ENCODE assay signal across 10 cellular contexts in the genomic region with DNA sequence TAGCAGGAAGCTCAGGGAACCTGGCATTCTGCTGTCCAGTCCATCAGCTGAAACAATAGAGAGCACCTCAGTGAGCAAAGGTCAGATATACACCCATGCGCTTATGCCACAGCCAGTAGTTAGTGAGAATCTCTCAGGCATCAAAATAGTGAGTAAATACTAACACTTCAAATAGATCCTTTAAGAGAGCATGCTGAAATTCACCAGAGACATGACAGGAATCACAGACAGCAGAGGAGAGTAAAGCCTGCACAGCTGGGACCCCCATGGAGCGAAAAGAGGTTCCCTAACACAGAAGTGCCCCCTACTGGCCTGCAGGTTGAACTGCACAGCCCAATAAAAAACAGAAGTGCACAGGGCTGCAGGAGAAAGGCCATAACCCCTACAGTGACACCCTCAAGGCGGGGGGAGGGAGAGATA. TPM values are rescaled to one million over a fixed set of nuclear protein-coding genes. Genes with fewer than 3 reads are reported as not detected.
A peak's percentile ranks its signal among the peaks of the same experiment; 100 is the strongest.
DNase-seq lines count a peak whose midpoint lies in the region; ATAC-seq, FAIRE-seq and TF ChIP-seq lines count a peak whose summit lies in the region.
"Had no signal": no experiment of that assay in that cellular context is flagged by ENCODE, and none has a peak within 500 bp of the region (broad histone marks: within the 10 kb centered on the region; RNA-seq: fewer than 3 reads in every experiment).

No MANE protein-coding gene starts in this region.

- peaks cover 5% of the 10 kb centered on the region for H3K27me3 ChIP-seq in bronchial epithelial cell (ENCODE audit: control insufficient read depth, insufficient read depth, low read length)

- ATAC-seq in HG02798 (IDR thresholded peaks at IDR 0.05; ENCODE audit: poor library complexity, unreplicated experiment): no peak

- DNase-seq in activated CD4-positive, alpha-beta T cell treated with anti-CD3 and anti-CD28 coated beads, Interleukin-2, amount 10 ng/mL, durations not matched to agents 7 days and 5 days: peak; percentile 31
- DNase-seq in activated CD4-positive, alpha-beta T cell treated with anti-CD3 and anti-CD28 coated beads for 1 hour: no peak
- DNase-seq in NOMO-1 (lab: John Stamatoyannopoulos, UW; ENCODE audit: unreplicated experiment in 2 of 2) (peak; percentile 20 to 33), bronchial epithelial cell (ENCODE audit: low read depth) (no peak), nephron progenitor cell (peak; percentile 42), COLO668 (lab: John Stamatoyannopoulos, UW; ENCODE audit: unreplicated experiment) (no peak), NK-92 (lab: John Stamatoyannopoulos, UW; ENCODE audit: unreplicated experiment) (no peak)

- H3K4me3 ChIP-seq in bronchial epithelial cell (ENCODE audit: low read depth, low read length): no peak overlapping the region

- peaks cover 3% of the 10 kb centered on the region for H3K9me3 Mint-ChIP-seq in activated CD4-positive, alpha-beta T cell treated with anti-CD3 and anti-CD28 coated beads, Interleukin-2, amount 10 ng/mL, durations not matched to agents 7 days and 5 days
- H3K9me3 Mint-ChIP-seq in nephron progenitor cell: peaks cover 15% of the 10 kb centered on the region

- CTCF ChIA-PET in activated CD4-positive, alpha-beta T cell treated with anti-CD3 and anti-CD28 coated beads, Interleukin-2, amount 10 ng/mL, durations not matched to agents 7 days and 5 days (lab: Charles Lee): interaction anchor here (0.8 to 2.1 kb wide), 4 partner anchors 10 to 35 kb away, joined by 3 to 5 read pairs (median 4); no protein-coding TSS in a partner anchor

- no peaks in the 10 kb centered on the region for H3K27me3 Mint-ChIP-seq in activated CD4-positive, alpha-beta T cell treated with anti-CD3 and anti-CD28 coated beads, Interleukin-2, amount 10 ng/mL, durations not matched to agents 7 days and 5 days
- H3K27me3 Mint-ChIP-seq in nephron progenitor cell (ENCODE audit: low read depth, poor library complexity): peaks cover 16% of the 10 kb centered on the region

- no peak overlapping the region for H3K27ac Mint-ChIP-seq in activated CD4-positive, alpha-beta T cell treated with anti-CD3 and anti-CD28 coated beads, Interleukin-2, amount 10 ng/mL, durations not matched to agents 7 days and 5 days
- H3K27ac Mint-ChIP-seq in nephron progenitor cell: no peak overlapping the region

- peaks cover 7% of the 10 kb centered on the region for H3K4me1 Mint-ChIP-seq in activated CD4-positive, alpha-beta T cell treated with anti-CD3 and anti-CD28 coated beads, Interleukin-2, amount 10 ng/mL, durations not matched to agents 7 days and 5 days
- peaks cover 9% of the 10 kb centered on the region for H3K4me1 Mint-ChIP-seq in nephron progenitor cell

- no peak for FAIRE-seq in bronchial epithelial cell (lab: Jason Lieb, UNC)
- FAIRE-seq: GM18507 had no signal

- no peaks in the 10 kb centered on the region for H3K36me3 ChIP-seq in bronchial epithelial cell (ENCODE audit: control insufficient read depth, insufficient read depth, low read length)

- POLR2A ChIA-PET in activated CD4-positive, alpha-beta T cell treated with anti-CD3 and anti-CD28 coated beads, Interleukin-2, amount 10 ng/mL, durations not matched to agents 7 days and 5 days (lab: Charles Lee): no interaction called here

- H3K4me3 Mint-ChIP-seq in activated CD4-positive, alpha-beta T cell treated with anti-CD3 and anti-CD28 coated beads, Interleukin-2, amount 10 ng/mL, durations not matched to agents 7 days and 5 days: no peak overlapping the region
- H3K4me3 Mint-ChIP-seq in nephron progenitor cell: no peak overlapping the region

- H3K36me3 Mint-ChIP-seq in activated CD4-positive, alpha-beta T cell treated with anti-CD3 and anti-CD28 coated beads, Interleukin-2, amount 10 ng/mL, durations not matched to agents 7 days and 5 days (ENCODE audit: low read depth): peaks cover 47% of the 10 kb centered on the region
- H3K36me3 Mint-ChIP-seq in nephron progenitor cell (ENCODE audit: low read depth): no peaks in the 10 kb centered on the region

- peak; percentile 75 for TF ChIP-seq CTCF in bronchial epithelial cell (IDR thresholded peaks at IDR 0.05; ENCODE audit: insufficient read depth, low read length, severe bottlenecking)
- TF ChIP-seq CTCF in nephron progenitor cell (IDR thresholded peaks at IDR 0.05): peak; percentile 51

RNA-seq across cellular contexts. Expression of a gene that starts 57.6 kb away (rescaled TPM):
- under 1 TPM; 0.52 to 0.57 TPM for total RNA-seq in activated CD4-positive, alpha-beta T cell treated with anti-CD3 and anti-CD28 coated beads, Interleukin-2, amount 10 ng/mL, durations not matched to agents 7 days and 5 days
- total RNA-seq in bronchial epithelial cell: not detected in 2 replicates
- total RNA-seq: skeletal muscle tissue had no signal

Comparison
In these comparisons a context has a peak if more than half of its experiments do, and no peak if none do; other contexts are left out.
1. DNase-seq: peak in activated CD4-positive, alpha-beta T cell treated with anti-CD3 and anti-CD28 coated beads, Interleukin-2, amount 10 ng/mL, durations not matched to agents 7 days and 5 days (single experiment), NOMO-1 (2 of 2) and nephron progenitor cell (single experiment); none in activated CD4-positive, alpha-beta T cell treated with anti-CD3 and anti-CD28 coated beads for 1 hour (single experiment), bronchial epithelial cell (single experiment), COLO668 (single experiment) and NK-92 (single experiment).